8 cellular contexts compared by ENCODE assay signal in genomic region chr10:60572511-60573194, GRCh38.
A peak's percentile ranks its signal among the peaks of the same experiment; 100 is the strongest.
DNase-seq lines count a peak whose midpoint lies in the region; ATAC-seq and TF ChIP-seq lines count a peak whose summit lies in the region.

No MANE protein-coding gene starts in this region.

- H3K27ac Mint-ChIP-seq in activated T-helper 1 cell treated with anti-CD3 and anti-CD28 coated beads, Interleukin-12 subunit alpha, Interleukin-12 subunit beta, Interleukin-2, Interleukin-4 antibody, amounts not matched to agents 30 ng/mL and 10 ng/mL and 1 ng/mL, durations not matched to agents 14 hours and 24 hours and 36 hours, result peak overlapping the region; percentile 87
- H3K27ac Mint-ChIP-seq in neural progenitor cell (peak overlapping the region; percentile 61), type B pancreatic cell (peak overlapping the region; percentile 79)

- H3K9me3 Mint-ChIP-seq in activated T-helper 1 cell treated with anti-CD3 and anti-CD28 coated beads, Interleukin-12 subunit alpha, Interleukin-12 subunit beta, Interleukin-2, Interleukin-4 antibody, amounts not matched to agents 30 ng/mL and 10 ng/mL and 1 ng/mL, durations not matched to agents 14 hours and 24 hours and 36 hours, result peaks cover 10% of the 10 kb centered on the region
- peaks cover 3% of the 10 kb centered on the region for H3K9me3 Mint-ChIP-seq in neural progenitor cell
- peaks cover 6% of the 10 kb centered on the region for H3K9me3 Mint-ChIP-seq in type B pancreatic cell

- no peak overlapping the region for H3K27ac ChIP-seq in neural progenitor cell

- H3K9ac ChIP-seq in neural progenitor cell, result no peak overlapping the region

- TF ChIP-seq CTCF in neural progenitor cell (IDR thresholded peaks at IDR 0.05) (no peak), type B pancreatic cell (conservative IDR thresholded peaks at IDR 0.05) (no peak), GM10266 (IDR thresholded peaks at IDR 0.05; ENCODE audit: control insufficient read depth, insufficient read depth, low read depth, missing control alignments) (no peak)

- ATAC-seq in GM18502 (IDR thresholded peaks at IDR 0.05; ENCODE audit: poor library complexity, unreplicated experiment) (peak; percentile 46), GM19467 (IDR thresholded peaks at IDR 0.05; ENCODE audit: unreplicated experiment) (no peak)

- H3K9me3 ChIP-seq in neural progenitor cell (ENCODE audit: low read depth), result no peaks in the 10 kb centered on the region

- H3K79me2 ChIP-seq in neural progenitor cell (ENCODE audit: low read depth), result no peaks in the 10 kb centered on the region

- H3K36me3 Mint-ChIP-seq in activated T-helper 1 cell treated with anti-CD3 and anti-CD28 coated beads, Interleukin-12 subunit alpha, Interleukin-12 subunit beta, Interleukin-2, Interleukin-4 antibody, amounts not matched to agents 30 ng/mL and 10 ng/mL and 1 ng/mL, durations not matched to agents 14 hours and 24 hours and 36 hours (ENCODE audit: low read depth), result peaks cover 25% of the 10 kb centered on the region
- no peaks in the 10 kb centered on the region for H3K36me3 Mint-ChIP-seq in neural progenitor cell
- no peaks in the 10 kb centered on the region for H3K36me3 Mint-ChIP-seq in type B pancreatic cell

- no peaks in the 10 kb centered on the region for H3K27me3 ChIP-seq in neural progenitor cell

- H3K36me3 ChIP-seq in neural progenitor cell, result no peaks in the 10 kb centered on the region

- peak; percentile 11 for DNase-seq in NCI-H1105 (lab: John Stamatoyannopoulos, UW)
- DNase-seq in activated T-helper 1 cell treated with anti-CD3 and anti-CD28 coated beads, Interleukin-12 subunit alpha, Interleukin-12 subunit beta, Interleukin-2, Interleukin-4 antibody, amounts not matched to agents 30 ng/mL and 10 ng/mL and 1 ng/mL, durations not matched to agents 14 hours and 24 hours and 36 hours (ENCODE audit: low spot score), result peak; percentile 21
- DNase-seq in foreskin melanocyte, result peak; percentile 3
- peak; percentile 62 for DNase-seq in neural progenitor cell (ENCODE audit: low spot score)
- no peak for DNase-seq in type B pancreatic cell (ENCODE audit: extremely low spot score, unreplicated experiment)
- DNase-seq in GM10266 (ENCODE audit: extremely low spot score), result no peak

- peaks cover 68% of the 10 kb centered on the region for H3K4me1 Mint-ChIP-seq in activated T-helper 1 cell treated with anti-CD3 and anti-CD28 coated beads, Interleukin-12 subunit alpha, Interleukin-12 subunit beta, Interleukin-2, Interleukin-4 antibody, amounts not matched to agents 30 ng/mL and 10 ng/mL and 1 ng/mL, durations not matched to agents 14 hours and 24 hours and 36 hours (ENCODE audit: low read depth)
- H3K4me1 Mint-ChIP-seq in neural progenitor cell, result peaks cover 33% of the 10 kb centered on the region
- peaks cover 38% of the 10 kb centered on the region for H3K4me1 Mint-ChIP-seq in type B pancreatic cell (ENCODE audit: unreplicated experiment)

- intact Hi-C loops in activated T-helper 1 cell treated with anti-CD3 and anti-CD28 coated beads, Interleukin-12 subunit alpha, Interleukin-12 subunit beta, Interleukin-2, Interleukin-4 antibody, amounts not matched to agents 30 ng/mL and 10 ng/mL and 1 ng/mL, durations not matched to agents 14 hours and 24 hours and 36 hours (cut with micrococcal nuclease), result loop anchor here (1.0 to 10.0 kb wide), 10 partner anchors 25 to 692 kb away; partner anchors contain the start of gene CCDC6

- H3K4me1 ChIP-seq in neural progenitor cell, result peaks cover 16% of the 10 kb centered on the region

- H3F3A ChIP-seq in neural progenitor cell (ENCODE audit: low read depth), result no peaks in the 10 kb centered on the region

- H3K4me3 ChIP-seq in neural progenitor cell, result peak overlapping the region; percentile 39

- H2AFZ ChIP-seq in neural progenitor cell (replicated peaks), result peak overlapping the region; percentile 75

- H4K20me1 ChIP-seq in neural progenitor cell (ENCODE audit: low read depth), result no peaks in the 10 kb centered on the region

- H3K4me3 Mint-ChIP-seq in activated T-helper 1 cell treated with anti-CD3 and anti-CD28 coated beads, Interleukin-12 subunit alpha, Interleukin-12 subunit beta, Interleukin-2, Interleukin-4 antibody, amounts not matched to agents 30 ng/mL and 10 ng/mL and 1 ng/mL, durations not matched to agents 14 hours and 24 hours and 36 hours, result peak overlapping the region; percentile 92
- H3K4me3 Mint-ChIP-seq in neural progenitor cell (peak overlapping the region; percentile 86), type B pancreatic cell (peak overlapping the region; percentile 89)

- no peaks in the 10 kb centered on the region for H3K27me3 Mint-ChIP-seq in activated T-helper 1 cell treated with anti-CD3 and anti-CD28 coated beads, Interleukin-12 subunit alpha, Interleukin-12 subunit beta, Interleukin-2, Interleukin-4 antibody, amounts not matched to agents 30 ng/mL and 10 ng/mL and 1 ng/mL, durations not matched to agents 14 hours and 24 hours and 36 hours (ENCODE audit: insufficient read depth)
- H3K27me3 Mint-ChIP-seq in neural progenitor cell (ENCODE audit: insufficient read depth, low read depth) (peaks cover 2% of the 10 kb centered on the region), type B pancreatic cell (no peaks in the 10 kb centered on the region)

- H3K4me2 ChIP-seq in neural progenitor cell, result peak overlapping the region; percentile 77

Comparison
In these comparisons a context has a peak if more than half of its experiments do, and no peak if none do; other contexts are left out.
1. DNase-seq: peak in NCI-H1105 (single experiment), activated T-helper 1 cell treated with anti-CD3 and anti-CD28 coated beads, Interleukin-12 subunit alpha, Interleukin-12 subunit beta, Interleukin-2, Interleukin-4 antibody, amounts not matched to agents 30 ng/mL and 10 ng/mL and 1 ng/mL, durations not matched to agents 14 hours and 24 hours and 36 hours (single experiment), foreskin melanocyte (single experiment) and neural progenitor cell (single experiment); none in type B pancreatic cell (single experiment) and GM10266 (single experiment).
2. Peak in every context shown above with its lines, with median percentiles within 50 percentile points of each other: H3K27ac Mint-ChIP-seq and H3K4me3 Mint-ChIP-seq.